In the genomic region with DNA sequence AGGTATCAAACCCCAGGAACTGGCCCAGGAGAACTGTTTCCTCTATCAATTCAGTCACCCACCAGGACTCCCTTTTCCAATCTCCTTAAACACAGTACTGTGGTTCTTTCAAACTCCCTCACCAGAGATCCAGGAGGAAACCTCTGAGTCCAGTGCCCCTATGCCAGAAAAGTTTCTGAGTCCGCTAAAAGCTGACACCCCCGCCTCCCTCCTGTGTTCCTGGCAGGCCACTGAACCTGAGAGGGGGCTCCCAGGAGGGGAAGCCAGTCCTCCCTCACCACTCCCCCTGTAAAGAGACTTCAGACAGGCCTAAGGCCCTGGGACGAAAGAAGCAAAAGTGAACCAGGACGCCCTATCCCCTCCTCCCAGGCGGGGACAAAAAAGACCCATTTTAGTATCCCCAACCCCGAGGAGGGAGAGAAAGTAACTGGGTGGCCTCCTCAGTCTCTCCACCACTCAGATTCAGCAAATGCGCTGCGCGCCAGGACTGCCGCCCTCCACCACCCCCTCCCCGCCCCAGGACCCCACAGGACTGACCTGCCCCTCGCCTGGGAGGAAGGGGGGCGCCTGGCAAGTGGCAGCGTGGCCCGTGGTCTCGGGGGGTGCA, we compare ENCODE assay signal across 7 cellular contexts. TPM values are rescaled to one million over a fixed set of nuclear protein-coding genes. Genes with fewer than 3 reads are reported as not detected.
DNase-seq lines count a peak whose midpoint lies in the region; ATAC-seq and TF ChIP-seq lines count a peak whose summit lies in the region.

No MANE protein-coding gene starts in this region.

- no peaks in the 10 kb centered on the region for H3K9me3 Mint-ChIP-seq in activated B cell treated with CpG ODN at 0.5 μM for 24 hours
- no peaks in the 10 kb centered on the region for H3K9me3 Mint-ChIP-seq in natural killer cell

- H3K27me3 ChIP-seq in GM06990 (replicated peaks; ENCODE audit: control insufficient read depth, insufficient read depth, low read length): no peaks in the 10 kb centered on the region; the same call in 1 of the 2 replicates

- no peaks in the 10 kb centered on the region for H3K27me3 Mint-ChIP-seq in activated B cell treated with CpG ODN at 0.5 μM for 24 hours
- H3K27me3 Mint-ChIP-seq in natural killer cell (ENCODE audit: low read depth in 2 of 2): no peaks in the 10 kb centered on the region

- peak overlapping the region; percentile 95 for H3K4me3 Mint-ChIP-seq in activated B cell treated with CpG ODN at 0.5 μM for 24 hours
- H3K4me3 Mint-ChIP-seq in natural killer cell: peak overlapping the region; percentile 91

- peaks cover 27% of the 10 kb centered on the region for H3K36me3 Mint-ChIP-seq in activated B cell treated with CpG ODN at 0.5 μM for 24 hours (ENCODE audit: low read depth)
- no peaks in the 10 kb centered on the region for H3K36me3 Mint-ChIP-seq in natural killer cell

- no peak for TF ChIP-seq CTCF in GM06990 (IDR thresholded peaks at IDR 0.05; ENCODE audit: insufficient read depth, low read length, poor library complexity, severe bottlenecking)
- TF ChIP-seq CTCF in activated B cell treated with CpG ODN at 0.5 μM for 24 hours (IDR thresholded peaks at IDR 0.05): no peak
- TF ChIP-seq CTCF in natural killer cell (IDR thresholded peaks at IDR 0.05): no peak

- H3K27ac Mint-ChIP-seq in activated B cell treated with CpG ODN at 0.5 μM for 24 hours (peak overlapping the region; percentile 66), natural killer cell (peak overlapping the region; percentile 85 to 88)

- POLR2A ChIA-PET in activated B cell treated with CpG ODN at 0.5 μM for 24 hours (lab: Charles Lee): interaction anchor here (0.7 to 4.9 kb wide), 8 partner anchors 14 to 180 kb away, joined by 3 to 40 read pairs (median 6); a partner anchor contains a TSS

- peak; percentile 21 for ATAC-seq in HG03354 (IDR thresholded peaks at IDR 0.05; ENCODE audit: poor library complexity, severe bottlenecking, unreplicated experiment)
- peak; percentile 17 for ATAC-seq in activated B cell treated with CpG ODN at 0.5 μM for 24 hours (ENCODE audit: low read depth)
- ATAC-seq in natural killer cell: peak; percentile 6 to 10 (median 10)
- no peak for ATAC-seq in GM18858 (IDR thresholded peaks at IDR 0.05; ENCODE audit: unreplicated experiment)

- peak overlapping the region; percentile 55 for H3K4me3 ChIP-seq in GM06990 (replicated peaks; ENCODE audit: low read depth, low read length)

- peaks cover 57% of the 10 kb centered on the region for H3K4me1 Mint-ChIP-seq in activated B cell treated with CpG ODN at 0.5 μM for 24 hours
- peaks cover 53 to 56% of the 10 kb centered on the region in 2 donors for H3K4me1 Mint-ChIP-seq in natural killer cell

- H3K36me3 ChIP-seq in GM06990 (ENCODE audit: control insufficient read depth, insufficient read depth, low read length): no peaks in the 10 kb centered on the region

- CTCF ChIA-PET in activated B cell treated with CpG ODN at 0.5 μM for 24 hours (lab: Charles Lee): interaction anchor here (1.7 to 2.4 kb wide), 3 partner anchors 20 to 165 kb away, joined by 6 read pairs; no protein-coding TSS in a partner anchor

- no peak for DNase-seq in GM06990 (ENCODE audit: extremely low read depth, insufficient read length)
- no peak for DNase-seq in activated B cell treated with CpG ODN at 0.5 μM for 24 hours
- peak; percentile 5 for DNase-seq in fibroblast of gingiva (ENCODE audit: low read depth)
- peak; percentile 23 for DNase-seq in natural killer cell
- no peak for DNase-seq in effector CD4-positive, alpha-beta T cell

- intact Hi-C loops in activated B cell treated with CpG ODN at 0.5 μM for 24 hours (cut with micrococcal nuclease): loop anchor here (2.0 to 5.0 kb wide), 2 partner anchors 20 to 105 kb away; no protein-coding TSS in a partner anchor
- intact Hi-C loops in natural killer cell (cut with micrococcal nuclease): loop anchor here (1.0 kb wide), 1 partner anchor 63 kb away; no protein-coding TSS in a partner anchor

RNA-seq across cellular contexts. Expression of a gene that starts 0.6 kb away (rescaled TPM):
- total RNA-seq in activated B cell treated with CpG ODN at 0.5 μM for 24 hours (31.2 and 32.4 TPM in 2 replicates), natural killer cell (10 to 100 TPM; 35.3 to 47.1 (median 39.5) TPM)

RNA-seq across cellular contexts. Expression of a gene that starts 37.1 kb away (rescaled TPM):
- total RNA-seq in activated B cell treated with CpG ODN at 0.5 μM for 24 hours (149 and 156 TPM in 2 replicates), natural killer cell (100 to 1,000 TPM in 1 of 3 donors, 10 to 100 TPM in 2; 69.0 to 120 (median 95.1) TPM)

RNA-seq across cellular contexts. Expression of a gene that starts 37.6 kb away (rescaled TPM):
- 1.2 and 2.1 TPM in 2 replicates for total RNA-seq in activated B cell treated with CpG ODN at 0.5 μM for 24 hours
- 1 to 10 TPM in 2 of 3 donors, not detected in 1; 1.1 to 1.6 TPM for total RNA-seq in natural killer cell

Comparison
In these comparisons a context has a peak if more than half of its experiments do, and no peak if none do; other contexts are left out.
1. DNase-seq: peak in fibroblast of gingiva (single experiment) and natural killer cell (single experiment); none in GM06990 (single experiment), activated B cell treated with CpG ODN at 0.5 μM for 24 hours (single experiment) and effector CD4-positive, alpha-beta T cell (single experiment).